In genomic region chr6:139627091-139627490, GRCh38 we compare ENCODE assay signal across 21 cellular contexts.
A peak's percentile ranks its signal among the peaks of the same experiment; 100 is the strongest.
DNase-seq lines count a peak whose midpoint lies in the region; ATAC-seq and TF ChIP-seq lines count a peak whose summit lies in the region.
"Had no signal": no experiment of that assay in that cellular context is flagged by ENCODE, and none has a peak within 500 bp of the region (broad histone marks: within the 10 kb centered on the region; RNA-seq: fewer than 3 reads in every experiment).

No MANE protein-coding gene starts in this region.

- H2BK5ac ChIP-seq in neuronal stem cell (ENCODE audit: low read length): no peak overlapping the region

- H3K36me3 ChIP-seq in GM23338 (ENCODE audit: insufficient read depth) (no peaks in the 10 kb centered on the region), neuronal stem cell (replicated peaks in 1 of 2; ENCODE audit: control insufficient read depth in 2 of 2, insufficient read depth in 2 of 2, low read length in 2 of 2) (no peaks in the 10 kb centered on the region), A673 (ENCODE audit: insufficient read depth, low read length, poor library complexity, severe bottlenecking) (no peaks in the 10 kb centered on the region)
- H3K36me3 ChIP-seq: esophagus squamous epithelium, gastroesophageal sphincter had no signal

- H3K27me3 Mint-ChIP-seq in GM23338 (ENCODE audit: insufficient read depth, low read depth, poor library complexity): peaks cover 16% of the 10 kb centered on the region
- H3K27me3 Mint-ChIP-seq: memory B cell had no signal

- peak; percentile 97 for ATAC-seq in GM23338
- ATAC-seq: activated CD8-positive, alpha-beta T cell treated with anti-CD3 and anti-CD28 coated beads for 36 hours; HCT116; Right ventricle myocardium inferior had no signal

- peaks cover 24% of the 10 kb centered on the region for H3K4me1 ChIP-seq in GM23338 (ENCODE audit: insufficient read depth)
- peaks cover 9 to 16% of the 10 kb centered on the region in 2 donors for H3K4me1 ChIP-seq in neuronal stem cell (ENCODE audit: control insufficient read depth in 2 of 2, insufficient read depth in 1 of 2, low read depth in 1 of 2, low read length in 2 of 2)
- peaks cover 8% of the 10 kb centered on the region for H3K4me1 ChIP-seq in A673 (ENCODE audit: insufficient read depth, low read length, poor library complexity, severe bottlenecking)

- H3K27me3 ChIP-seq in GM23338 (ENCODE audit: insufficient read depth): no peaks in the 10 kb centered on the region
- no peaks in the 10 kb centered on the region for H3K27me3 ChIP-seq in neuronal stem cell (ENCODE audit: control insufficient read depth in 3 of 3, insufficient read depth in 3 of 3, low read depth in 1 of 3, low read length in 3 of 3)
- no peaks in the 10 kb centered on the region for H3K27me3 ChIP-seq in A673 (replicated peaks; ENCODE audit: insufficient read depth, low read depth, low read length, poor library complexity)
- H3K27me3 ChIP-seq: esophagus squamous epithelium, gastroesophageal sphincter had no signal

- H3K27ac Mint-ChIP-seq in GM23338: no peak overlapping the region
- H3K27ac Mint-ChIP-seq: activated CD8-positive, alpha-beta T cell treated with anti-CD3 and anti-CD28 coated beads for 36 hours; memory B cell had no signal

- no CpG with 5 or more reads among the region's 1 CpG for WGBS in neuronal stem cell (ENCODE audit: extremely low coverage in 2 of 2, insufficient read length in 2 of 2, insufficient replicate concordance in 1 of 2), 2 donors

- H2AK5ac ChIP-seq in neuronal stem cell (ENCODE audit: low read depth, low read length): no peak overlapping the region

- no peak overlapping the region for H3K27ac ChIP-seq in GM23338 (ENCODE audit: low read depth)
- no peak overlapping the region for H3K27ac ChIP-seq in neuronal stem cell (replicated peaks; ENCODE audit: low read length)
- H3K27ac ChIP-seq in A673 (ENCODE audit: low read depth, low read length, poor library complexity, severe bottlenecking): no peak overlapping the region
- H3K27ac ChIP-seq: esophagus squamous epithelium, gastroesophageal sphincter had no signal

- no peak for TF ChIP-seq CTCF in GM23338 (conservative IDR thresholded peaks at IDR 0.05; ENCODE audit: low read depth in 2 of 2)
- TF ChIP-seq CTCF in NB4 (IDR thresholded peaks at IDR 0.05; ENCODE audit: low read depth, low read length): no peak
- no peak for TF ChIP-seq CTCF in A673 (conservative IDR thresholded peaks at IDR 0.05; ENCODE audit: low read depth, low read length)

- CTCF ChIA-PET in A673 (lab: Charles Lee): no interaction called here

- H3K23ac ChIP-seq in neuronal stem cell (ENCODE audit: low read depth, low read length, poor library complexity): no peak overlapping the region

- peaks cover 8% of the 10 kb centered on the region; the same call in 1 of the 2 replicates for H3K9me2 ChIP-seq in GM23338 (ENCODE audit: insufficient read depth)

- H3K36me3 Mint-ChIP-seq in GM23338 (ENCODE audit: low read depth): peaks cover 3% of the 10 kb centered on the region; the same call in 2 of the 3 replicates

- no peak overlapping the region for H3K9ac ChIP-seq in neuronal stem cell (ENCODE audit: low read depth, low read length, poor library complexity)

- BruUV-seq in A673 (replicated peaks; lab: Mats Ljungman, UMichigan): no TSS peak

- H3K4ac ChIP-seq in neuronal stem cell (ENCODE audit: low read length): no peak overlapping the region

- no peak overlapping the region for H3K4me2 ChIP-seq in GM23338
- H3K4me2 ChIP-seq in neuronal stem cell (ENCODE audit: insufficient read depth, low read length, poor library complexity, severe bottlenecking): no peak overlapping the region

- H2AFZ ChIP-seq in GM23338 (no peak overlapping the region), neuronal stem cell (ENCODE audit: low read length) (peak overlapping the region; percentile 6)

- H4K8ac ChIP-seq in neuronal stem cell (ENCODE audit: low read depth, low read length): no peak overlapping the region

- no peaks in the 10 kb centered on the region; the same call in 2 of the 3 replicates for H3K9me3 Mint-ChIP-seq in GM23338
- H3K9me3 Mint-ChIP-seq: activated CD8-positive, alpha-beta T cell treated with anti-CD3 and anti-CD28 coated beads for 36 hours had no signal

- intact Hi-C loops in A673 (cut with micrococcal nuclease; ENCODE audit: unreplicated experiment): no loop called here

- H4K20me1 ChIP-seq in GM23338 (replicated peaks; ENCODE audit: insufficient read depth): no peaks in the 10 kb centered on the region

- H2BK15ac ChIP-seq in neuronal stem cell (ENCODE audit: low read length): no peak overlapping the region

- no peak overlapping the region for H3K14ac ChIP-seq in neuronal stem cell (ENCODE audit: low read length)

- DNase-seq in GM23338 (ENCODE audit: low spot score) (peak; percentile 71), NB4 (ENCODE audit: low read depth) (no peak), iPS-NIHi11 (ENCODE audit: low spot score) (peak; percentile 45), neuronal stem cell (ENCODE audit: low spot score) (no peak), NCI-H1694 treated with DMSO at 0.1 percent for 48 hours (lab: John Stamatoyannopoulos, UW) (no peak), A673 (ENCODE audit: low spot score) (no peak), NCI-H1092 treated with DMSO at 0.1 percent for 48 hours (lab: John Stamatoyannopoulos, UW) (no peak)
- no peak for DNase-seq in activated CD4-positive, alpha-beta T cell treated with anti-CD3 and anti-CD28 coated beads for 4 hours
- DNase-seq: activated CD8-positive, alpha-beta T cell treated with anti-CD3 and anti-CD28 coated beads for 36 hours; activated gamma-delta T cell; DMS 273 treated with DMSO at 0.1 percent for 48 hours; effector memory CD4-positive, alpha-beta T cell; esophagus squamous epithelium; Karpas-422; NCI-H1417; NCI-H526; T1000 had no signal

- no peaks in the 10 kb centered on the region for H3K79me1 ChIP-seq in neuronal stem cell (ENCODE audit: low read depth, low read length)

- H3K4me3 ChIP-seq in GM23338: no peak overlapping the region
- peak overlapping the region; percentile 29 for H3K4me3 ChIP-seq in NB4 (ENCODE audit: low read depth, low read length)
- H3K4me3 ChIP-seq in neuronal stem cell (ENCODE audit: low read length in 2 of 2): no peak overlapping the region
- H3K4me3 ChIP-seq in A673 (ENCODE audit: low read depth, low read length, poor library complexity, severe bottlenecking): no peak overlapping the region
- H3K4me3 ChIP-seq: esophagus squamous epithelium, gastroesophageal sphincter had no signal

- no peak overlapping the region for H4K91ac ChIP-seq in neuronal stem cell (ENCODE audit: low read depth, low read length, poor library complexity)

- no peak overlapping the region for H2BK12ac ChIP-seq in neuronal stem cell (ENCODE audit: low read length)

- H3K79me2 ChIP-seq in GM23338 (replicated peaks; ENCODE audit: insufficient read depth): no peaks in the 10 kb centered on the region

- H3K4me3 Mint-ChIP-seq in GM23338: no peak overlapping the region
- H3K4me3 Mint-ChIP-seq: activated CD8-positive, alpha-beta T cell treated with anti-CD3 and anti-CD28 coated beads for 36 hours; memory B cell had no signal

- H3K18ac ChIP-seq in neuronal stem cell (ENCODE audit: low read length): no peak overlapping the region

- H3F3A ChIP-seq in GM23338 (replicated peaks; ENCODE audit: low read depth): no peaks in the 10 kb centered on the region

- peaks cover 26% of the 10 kb centered on the region for H3K4me1 Mint-ChIP-seq in GM23338
- H3K4me1 Mint-ChIP-seq: memory B cell had no signal

- no peak for TF ChIP-seq POLR2A in NB4 (IDR thresholded peaks at IDR 0.05; ENCODE audit: extremely low read depth, insufficient read length)

- H3K9me3 ChIP-seq in neuronal stem cell (replicated peaks in 1 of 2; ENCODE audit: control insufficient read depth in 2 of 2, insufficient read depth in 1 of 2, low read depth in 1 of 2, low read length in 2 of 2): peaks cover 0 to 3% of the 10 kb centered on the region in 2 donors
- H3K9me3 ChIP-seq in A673 (ENCODE audit: low read depth, low read length, poor library complexity, severe bottlenecking): no peaks in the 10 kb centered on the region
- H3K9me3 ChIP-seq: esophagus squamous epithelium, gastroesophageal sphincter had no signal

- POLR2A ChIA-PET in A673 (lab: Charles Lee; ENCODE audit: low non-redundant PET): no interaction called here

- H2BK120ac ChIP-seq in neuronal stem cell (ENCODE audit: low read depth, low read length): no peak overlapping the region

TF ChIP-seq in GM23338, 12 proteins besides CTCF, POLR2A, EP300 and RAD21 (continues in another document):
- no peak for TF ChIP-seq JUNB (IDR thresholded peaks at IDR 0.05; ENCODE audit: unreplicated experiment)
- TF ChIP-seq ZNF114 (CRISPR knock-in tag; IDR thresholded peaks at IDR 0.05): peak; percentile 94
- TF ChIP-seq CREB1 (CRISPR knock-in tag; IDR thresholded peaks at IDR 0.05; ENCODE audit: low read depth): peak; percentile 44; the same call in 1 of the 2 replicates

Comparison
In these comparisons a context has a peak if more than half of its experiments do, and no peak if none do; other contexts are left out.
1. DNase-seq: peak in GM23338 (single experiment) and iPS-NIHi11 (single experiment); none in NB4 (single experiment), neuronal stem cell (single experiment), NCI-H1694 treated with DMSO at 0.1 percent for 48 hours (single experiment), A673 (single experiment), activated CD4-positive, alpha-beta T cell treated with anti-CD3 and anti-CD28 coated beads for 4 hours (0 of 2) and NCI-H1092 treated with DMSO at 0.1 percent for 48 hours (single experiment).